ENCODE assay signal across 8 cellular contexts in genomic region chr9:87497604-87498045, GRCh38. TPM values are rescaled to one million over a fixed set of nuclear protein-coding genes. Genes with fewer than 3 reads are reported as not detected.
DNase-seq lines count a peak whose midpoint lies in the region; ATAC-seq and TF ChIP-seq lines count a peak whose summit lies in the region.

TSS of gene DAPK1 (plus strand) at chr9:87497867. CDS start at chr9:87499078, 1,211 bp downstream.

- H3K36me3 Mint-ChIP-seq in glutamatergic neuron (ENCODE audit: unreplicated experiment), result no peaks in the 10 kb centered on the region
- no peaks in the 10 kb centered on the region for H3K36me3 Mint-ChIP-seq in activated T-helper 1 cell treated with anti-CD3 and anti-CD28 coated beads, Interleukin-12 subunit alpha, Interleukin-12 subunit beta, Interleukin-2, Interleukin-4 antibody, amounts not matched to agents 30 ng/mL and 10 ng/mL and 1 ng/mL, durations not matched to agents 14 hours and 24 hours and 36 hours (ENCODE audit: low read depth)

- TF ChIP-seq CTCF in glutamatergic neuron (IDR thresholded peaks at IDR 0.05; ENCODE audit: partially characterized antibody, unreplicated experiment), result peak; percentile 33
- no peak for TF ChIP-seq CTCF in neutrophil (IDR thresholded peaks at IDR 0.05)

- DNase-seq in DMS53 treated with DMSO at 0.1 percent for 48 hours (lab: John Stamatoyannopoulos, UW; ENCODE audit: unreplicated experiment) (peak; percentile 25), glutamatergic neuron (peak; percentile 88), G401 (ENCODE audit: low spot score) (no peak)
- no peak for DNase-seq in Jurkat, Clone E6-1 (ENCODE audit: low read depth, low spot score)
- DNase-seq in activated T-cell treated with anti-CD3 and anti-CD28 coated beads, Interleukin-2, amount 50 U/mL, for 48 hours, result peak; percentile 40 to 46
- DNase-seq in activated T-helper 1 cell treated with anti-CD3 and anti-CD28 coated beads, Interleukin-12 subunit alpha, Interleukin-12 subunit beta, Interleukin-2, Interleukin-4 antibody, amounts not matched to agents 30 ng/mL and 10 ng/mL and 1 ng/mL, durations not matched to agents 14 hours and 24 hours and 36 hours (ENCODE audit: low spot score), result no peak

- H3K4me1 ChIP-seq in neutrophil (ENCODE audit: control insufficient read depth in 1 of 2, insufficient read depth in 1 of 2, low read depth in 1 of 2, low read length in 1 of 2), result peaks cover 48 to 49% of the 10 kb centered on the region in 2 experiments

- in situ Hi-C loops in G401 (cut with HindIII; ENCODE audit: low sequenced_read_pairs), result no loop called here

- H3K27me3 ChIP-seq in neutrophil, result peaks cover 68% of the 10 kb centered on the region

- H3K9me3 Mint-ChIP-seq in glutamatergic neuron (ENCODE audit: unreplicated experiment), result peaks cover 18% of the 10 kb centered on the region
- H3K9me3 Mint-ChIP-seq in activated T-helper 1 cell treated with anti-CD3 and anti-CD28 coated beads, Interleukin-12 subunit alpha, Interleukin-12 subunit beta, Interleukin-2, Interleukin-4 antibody, amounts not matched to agents 30 ng/mL and 10 ng/mL and 1 ng/mL, durations not matched to agents 14 hours and 24 hours and 36 hours, result no peaks in the 10 kb centered on the region

- peak within 1 kb of the TSS; percentile 44 for H3K27ac ChIP-seq in neutrophil

- no peaks in the 10 kb centered on the region for H3K9me3 ChIP-seq in neutrophil

- peak; percentile 65 for ATAC-seq in GM19397 (IDR thresholded peaks at IDR 0.05; ENCODE audit: unreplicated experiment)

- peak within 1 kb of the TSS; percentile 15 for H3K4me3 ChIP-seq in Jurkat, Clone E6-1 (ENCODE audit: low read length)
- H3K4me3 ChIP-seq in neutrophil (ENCODE audit: low read depth in 1 of 2, low read length in 1 of 2), result peak within 1 kb of the TSS; percentile 68 to 85

- H3K36me3 ChIP-seq in neutrophil, result no peaks in the 10 kb centered on the region

- peaks cover 11% of the 10 kb centered on the region for H3K27me3 Mint-ChIP-seq in glutamatergic neuron (ENCODE audit: unreplicated experiment)
- peaks cover 51% of the 10 kb centered on the region for H3K27me3 Mint-ChIP-seq in activated T-helper 1 cell treated with anti-CD3 and anti-CD28 coated beads, Interleukin-12 subunit alpha, Interleukin-12 subunit beta, Interleukin-2, Interleukin-4 antibody, amounts not matched to agents 30 ng/mL and 10 ng/mL and 1 ng/mL, durations not matched to agents 14 hours and 24 hours and 36 hours (ENCODE audit: insufficient read depth)

- H3K27ac Mint-ChIP-seq in glutamatergic neuron (ENCODE audit: unreplicated experiment), result peak within 1 kb of the TSS; percentile 92
- H3K27ac Mint-ChIP-seq in activated T-helper 1 cell treated with anti-CD3 and anti-CD28 coated beads, Interleukin-12 subunit alpha, Interleukin-12 subunit beta, Interleukin-2, Interleukin-4 antibody, amounts not matched to agents 30 ng/mL and 10 ng/mL and 1 ng/mL, durations not matched to agents 14 hours and 24 hours and 36 hours, result no peak within 1 kb of the TSS

- peaks cover 31% of the 10 kb centered on the region for H3K4me1 Mint-ChIP-seq in glutamatergic neuron (ENCODE audit: low read depth, unreplicated experiment)
- H3K4me1 Mint-ChIP-seq in activated T-helper 1 cell treated with anti-CD3 and anti-CD28 coated beads, Interleukin-12 subunit alpha, Interleukin-12 subunit beta, Interleukin-2, Interleukin-4 antibody, amounts not matched to agents 30 ng/mL and 10 ng/mL and 1 ng/mL, durations not matched to agents 14 hours and 24 hours and 36 hours (ENCODE audit: low read depth), result peaks cover 10% of the 10 kb centered on the region

- H3K4me3 Mint-ChIP-seq in glutamatergic neuron (ENCODE audit: unreplicated experiment), result peak within 1 kb of the TSS; percentile 87
- H3K4me3 Mint-ChIP-seq in activated T-helper 1 cell treated with anti-CD3 and anti-CD28 coated beads, Interleukin-12 subunit alpha, Interleukin-12 subunit beta, Interleukin-2, Interleukin-4 antibody, amounts not matched to agents 30 ng/mL and 10 ng/mL and 1 ng/mL, durations not matched to agents 14 hours and 24 hours and 36 hours, result no peak within 1 kb of the TSS

- intact Hi-C loops in activated T-helper 1 cell treated with anti-CD3 and anti-CD28 coated beads, Interleukin-12 subunit alpha, Interleukin-12 subunit beta, Interleukin-2, Interleukin-4 antibody, amounts not matched to agents 30 ng/mL and 10 ng/mL and 1 ng/mL, durations not matched to agents 14 hours and 24 hours and 36 hours (cut with micrococcal nuclease), result loop anchor here (5.0 kb wide), 1 partner anchor 35 kb away; no protein-coding TSS in a partner anchor

RNA-seq across cellular contexts. Expression of gene DAPK1, which starts in this region (rescaled TPM):
- polyA plus RNA-seq in Jurkat, Clone E6-1 (2012; ENCODE audit: insufficient read depth, insufficient read length), result 17.3 TPM
- total RNA-seq in glutamatergic neuron (ENCODE audit: unreplicated experiment), result 384 TPM
- total RNA-seq in activated T-helper 1 cell treated with anti-CD3 and anti-CD28 coated beads, Interleukin-12 subunit alpha, Interleukin-12 subunit beta, Interleukin-2, Interleukin-4 antibody, amounts not matched to agents 30 ng/mL and 10 ng/mL and 1 ng/mL, durations not matched to agents 14 hours and 24 hours and 36 hours, result 2.0 and 2.8 TPM in 2 replicates
- not detected in 2 replicates for total RNA-seq in G401 (2014; rRNA removed; shearing (Covaris generic))

Comparison
In these comparisons a context has a peak if more than half of its experiments do, and no peak if none do; other contexts are left out.
1. RNA of gene DAPK1 (total RNA-seq): 384 TPM in glutamatergic neuron (single experiment); 2.0 to 2.8 TPM in activated T-helper 1 cell treated with anti-CD3 and anti-CD28 coated beads, Interleukin-12 subunit alpha, Interleukin-12 subunit beta, Interleukin-2, Interleukin-4 antibody, amounts not matched to agents 30 ng/mL and 10 ng/mL and 1 ng/mL, durations not matched to agents 14 hours and 24 hours and 36 hours and not detected in G401; every median in the first group is over 100 times any median in the second.
2. DNase-seq: peak in DMS53 treated with DMSO at 0.1 percent for 48 hours (single experiment), activated T-cell treated with anti-CD3 and anti-CD28 coated beads, Interleukin-2, amount 50 U/mL, for 48 hours (2 of 2) and glutamatergic neuron (single experiment); none in Jurkat, Clone E6-1 (single experiment), activated T-helper 1 cell treated with anti-CD3 and anti-CD28 coated beads, Interleukin-12 subunit alpha, Interleukin-12 subunit beta, Interleukin-2, Interleukin-4 antibody, amounts not matched to agents 30 ng/mL and 10 ng/mL and 1 ng/mL, durations not matched to agents 14 hours and 24 hours and 36 hours (single experiment) and G401 (single experiment).